26 cellular contexts compared by ENCODE assay signal in genomic region chr2:117987121-117987520, GRCh38.
"Had no signal": no experiment of that assay in that cellular context is flagged by ENCODE, and none has a peak within 500 bp of the region (broad histone marks: within the 10 kb centered on the region; RNA-seq: fewer than 3 reads in every experiment).

No MANE protein-coding gene starts in this region.

- H3K27me3 Mint-ChIP-seq: naive B cell; progenitor cell of endocrine pancreas; stimulated activated naive B cell treated with anti-CD40 and anti-IgM and Interleukin-4, amounts not matched to agents 10 μg/mL and 1 μg/mL and 100 μg/mL, for 72 hours had no signal

- H3K9me3 ChIP-seq: left lung, lower lobe of right lung, ovary, right atrium auricular region, right lobe of liver, stomach, testis, thyroid gland, transverse colon, upper lobe of left lung, vagina had no signal

- H3K4me2 ChIP-seq: smooth muscle cell had no signal

- H3K4me1 ChIP-seq: lower lobe of right lung, right lobe of liver, stomach, testis, upper lobe of left lung, vagina had no signal

- ATAC-seq: left colon; left lung; lower lobe of right lung; natural killer cell; right lobe of liver; stimulated activated naive B cell treated with anti-CD40 and anti-IgM and Interleukin-4, amounts not matched to agents 10 μg/mL and 1 μg/mL and 100 μg/mL, for 72 hours; stimulated activated naive CD8-positive, alpha-beta T cell treated with anti-CD3 and anti-CD28 coated beads, Interleukin-15, Interleukin-2, amounts not matched to agents 100 U/mL and 50 U/mL, for 24 hours had no signal

- H3K4me3 Mint-ChIP-seq: mesothelial cell of epicardium; naive B cell; natural killer cell; stimulated activated naive B cell treated with anti-CD40 and anti-IgM and Interleukin-4, amounts not matched to agents 10 μg/mL and 1 μg/mL and 100 μg/mL, for 72 hours had no signal

- H3K36me3 ChIP-seq: ovary had no signal

- H3K4me3 ChIP-seq: left lung, lower lobe of right lung, ovary, right atrium auricular region, right lobe of liver, smooth muscle cell, stomach, testis, thyroid gland, transverse colon, upper lobe of left lung, vagina had no signal

- FAIRE-seq: keratinocyte had no signal

- H3K9me3 Mint-ChIP-seq: naive B cell; natural killer cell; stimulated activated naive B cell treated with anti-CD40 and anti-IgM and Interleukin-4, amounts not matched to agents 10 μg/mL and 1 μg/mL and 100 μg/mL, for 72 hours had no signal

- H3K27me3 ChIP-seq: left lung, ovary, right atrium auricular region, right lobe of liver, stomach, testis, thyroid gland, transverse colon, upper lobe of left lung, vagina had no signal

- H3K27ac Mint-ChIP-seq: mesothelial cell of epicardium; natural killer cell; progenitor cell of endocrine pancreas; stimulated activated naive B cell treated with anti-CD40 and anti-IgM and Interleukin-4, amounts not matched to agents 10 μg/mL and 1 μg/mL and 100 μg/mL, for 72 hours had no signal

- H3K27ac ChIP-seq: left lung, lower lobe of right lung, ovary, right atrium auricular region, right lobe of liver, stomach, testis, transverse colon, upper lobe of left lung, vagina had no signal

- H3K36me3 Mint-ChIP-seq: natural killer cell had no signal

- DNase-seq: kidney glomerular epithelial cell; left colon; left lung; lower lobe of right lung; mammary epithelial cell; mesendoderm; naive B cell; natural killer cell; ovary; right lobe of liver; stimulated activated CD4-positive, alpha-beta T cell treated with anti-CD3 and anti-CD28 coated beads, Interleukin-15, amount 100 ng/mL, for 24 hours; stimulated activated CD4-positive, alpha-beta T cell treated with anti-CD3 and anti-CD28 coated beads, Interleukin-2, amount 100 ng/mL, for 24 hours; stimulated activated CD4-positive, alpha-beta T cell treated with anti-CD3 and anti-CD28 coated beads, Interleukin-4, amount 100 ng/mL, for 1 hour; stimulated activated naive B cell treated with anti-CD40 and anti-IgM and Interleukin-4, amounts not matched to agents 10 μg/mL and 1 μg/mL and 100 μg/mL, for 72 hours; stimulated activated naive CD8-positive, alpha-beta T cell treated with anti-CD3 and anti-CD28 coated beads, Interleukin-15, Interleukin-2, amounts not matched to agents 100 U/mL and 50 U/mL, for 24 hours; stomach; testis; thyroid gland; transverse colon; upper lobe of left lung had no signal
